1 cellular context compared by ENCODE assay signal in the genomic region with DNA sequence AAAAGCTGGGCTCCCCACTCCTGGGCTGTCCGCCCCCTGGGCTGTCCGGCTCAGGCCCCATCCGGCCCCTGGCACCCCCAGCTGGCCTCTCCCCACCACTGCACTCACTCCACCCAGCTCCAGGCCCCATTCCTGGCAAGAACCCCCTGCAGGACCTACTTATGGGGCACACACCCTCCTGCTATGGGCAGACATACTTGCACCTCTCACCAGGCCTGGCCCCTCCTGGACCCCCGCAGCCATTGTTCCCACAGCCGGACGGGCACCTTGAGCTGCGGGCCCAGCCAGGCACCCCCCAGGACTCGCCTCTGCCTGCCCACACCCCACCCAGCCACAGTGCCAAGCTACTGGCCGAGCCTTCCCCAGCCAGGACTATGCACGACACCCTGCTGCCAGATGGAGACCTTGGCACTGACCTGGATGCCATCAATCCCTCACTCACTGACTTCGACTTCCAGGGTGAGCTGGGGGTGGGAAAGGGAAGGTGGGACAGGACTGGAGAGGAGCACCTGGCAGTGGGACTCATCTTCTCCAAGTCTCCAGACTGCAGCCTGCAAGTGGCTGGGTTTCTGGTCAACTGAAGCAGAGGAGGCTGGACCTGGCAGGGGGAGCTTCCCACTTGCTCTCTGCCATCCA.
TF ChIP-seq lines count a peak whose summit lies in the region.

No MANE protein-coding gene starts in this region.

TF ChIP-seq in GM12878, 131 proteins besides CTCF, POLR2A, EP300 and RAD21:
- TF ChIP-seq, protein P1, sequence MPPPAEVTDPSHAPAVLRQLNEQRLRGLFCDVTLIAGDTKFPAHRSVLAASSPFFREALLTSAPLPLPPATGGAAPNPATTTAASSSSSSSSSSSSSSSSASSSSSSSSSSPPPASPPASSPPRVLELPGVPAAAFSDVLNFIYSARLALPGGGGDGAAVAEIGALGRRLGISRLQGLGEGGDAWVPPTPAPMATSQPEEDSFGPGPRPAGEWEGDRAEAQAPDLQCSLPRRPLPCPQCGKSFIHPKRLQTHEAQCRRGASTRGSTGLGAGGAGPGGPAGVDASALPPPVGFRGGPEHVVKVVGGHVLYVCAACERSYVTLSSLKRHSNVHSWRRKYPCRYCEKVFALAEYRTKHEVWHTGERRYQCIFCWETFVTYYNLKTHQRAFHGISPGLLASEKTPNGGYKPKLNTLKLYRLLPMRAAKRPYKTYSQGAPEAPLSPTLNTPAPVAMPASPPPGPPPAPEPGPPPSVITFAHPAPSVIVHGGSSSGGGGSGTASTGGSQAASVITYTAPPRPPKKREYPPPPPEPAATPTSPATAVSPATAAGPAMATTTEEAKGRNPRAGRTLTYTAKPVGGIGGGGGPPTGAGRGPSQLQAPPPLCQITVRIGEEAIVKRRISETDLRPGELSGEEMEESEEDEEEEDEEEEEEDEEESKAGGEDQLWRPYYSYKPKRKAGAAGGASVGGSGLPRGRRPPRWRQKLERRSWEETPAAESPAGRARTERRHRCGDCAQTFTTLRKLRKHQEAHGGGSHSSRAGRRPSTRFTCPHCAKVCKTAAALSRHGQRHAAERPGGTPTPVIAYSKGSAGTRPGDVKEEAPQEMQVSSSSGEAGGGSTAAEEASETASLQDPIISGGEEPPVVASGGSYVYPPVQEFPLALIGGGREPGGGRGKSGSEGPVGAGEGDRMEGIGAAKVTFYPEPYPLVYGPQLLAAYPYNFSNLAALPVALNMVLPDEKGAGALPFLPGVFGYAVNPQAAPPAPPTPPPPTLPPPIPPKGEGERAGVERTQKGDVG (CRISPR knock-in tag; IDR thresholded peaks at IDR 0.05), result no peak
- TF ChIP-seq, protein P2, sequence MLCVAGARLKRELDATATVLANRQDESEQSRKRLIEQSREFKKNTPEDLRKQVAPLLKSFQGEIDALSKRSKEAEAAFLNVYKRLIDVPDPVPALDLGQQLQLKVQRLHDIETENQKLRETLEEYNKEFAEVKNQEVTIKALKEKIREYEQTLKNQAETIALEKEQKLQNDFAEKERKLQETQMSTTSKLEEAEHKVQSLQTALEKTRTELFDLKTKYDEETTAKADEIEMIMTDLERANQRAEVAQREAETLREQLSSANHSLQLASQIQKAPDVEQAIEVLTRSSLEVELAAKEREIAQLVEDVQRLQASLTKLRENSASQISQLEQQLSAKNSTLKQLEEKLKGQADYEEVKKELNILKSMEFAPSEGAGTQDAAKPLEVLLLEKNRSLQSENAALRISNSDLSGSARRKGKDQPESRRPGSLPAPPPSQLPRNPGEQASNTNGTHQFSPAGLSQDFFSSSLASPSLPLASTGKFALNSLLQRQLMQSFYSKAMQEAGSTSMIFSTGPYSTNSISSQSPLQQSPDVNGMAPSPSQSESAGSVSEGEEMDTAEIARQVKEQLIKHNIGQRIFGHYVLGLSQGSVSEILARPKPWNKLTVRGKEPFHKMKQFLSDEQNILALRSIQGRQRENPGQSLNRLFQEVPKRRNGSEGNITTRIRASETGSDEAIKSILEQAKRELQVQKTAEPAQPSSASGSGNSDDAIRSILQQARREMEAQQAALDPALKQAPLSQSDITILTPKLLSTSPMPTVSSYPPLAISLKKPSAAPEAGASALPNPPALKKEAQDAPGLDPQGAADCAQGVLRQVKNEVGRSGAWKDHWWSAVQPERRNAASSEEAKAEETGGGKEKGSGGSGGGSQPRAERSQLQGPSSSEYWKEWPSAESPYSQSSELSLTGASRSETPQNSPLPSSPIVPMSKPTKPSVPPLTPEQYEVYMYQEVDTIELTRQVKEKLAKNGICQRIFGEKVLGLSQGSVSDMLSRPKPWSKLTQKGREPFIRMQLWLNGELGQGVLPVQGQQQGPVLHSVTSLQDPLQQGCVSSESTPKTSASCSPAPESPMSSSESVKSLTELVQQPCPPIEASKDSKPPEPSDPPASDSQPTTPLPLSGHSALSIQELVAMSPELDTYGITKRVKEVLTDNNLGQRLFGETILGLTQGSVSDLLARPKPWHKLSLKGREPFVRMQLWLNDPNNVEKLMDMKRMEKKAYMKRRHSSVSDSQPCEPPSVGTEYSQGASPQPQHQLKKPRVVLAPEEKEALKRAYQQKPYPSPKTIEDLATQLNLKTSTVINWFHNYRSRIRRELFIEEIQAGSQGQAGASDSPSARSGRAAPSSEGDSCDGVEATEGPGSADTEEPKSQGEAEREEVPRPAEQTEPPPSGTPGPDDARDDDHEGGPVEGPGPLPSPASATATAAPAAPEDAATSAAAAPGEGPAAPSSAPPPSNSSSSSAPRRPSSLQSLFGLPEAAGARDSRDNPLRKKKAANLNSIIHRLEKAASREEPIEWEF (IDR thresholded peaks at IDR 0.05; ENCODE audit: insufficient replicate concordance, low read depth, low read length), result no peak
- no peak for TF ChIP-seq SIX5 (IDR thresholded peaks at IDR 0.05; ENCODE audit: low read depth, low read length, severe bottlenecking)
- TF ChIP-seq BACH1 (IDR thresholded peaks at IDR 0.05; ENCODE audit: borderline replicate concordance), result no peak
- no peak for TF ChIP-seq CHD4 (IDR thresholded peaks at IDR 0.05)
- no peak for TF ChIP-seq SREBF2 (IDR thresholded peaks at IDR 0.05; ENCODE audit: low read length)
- TF ChIP-seq, protein P3, sequence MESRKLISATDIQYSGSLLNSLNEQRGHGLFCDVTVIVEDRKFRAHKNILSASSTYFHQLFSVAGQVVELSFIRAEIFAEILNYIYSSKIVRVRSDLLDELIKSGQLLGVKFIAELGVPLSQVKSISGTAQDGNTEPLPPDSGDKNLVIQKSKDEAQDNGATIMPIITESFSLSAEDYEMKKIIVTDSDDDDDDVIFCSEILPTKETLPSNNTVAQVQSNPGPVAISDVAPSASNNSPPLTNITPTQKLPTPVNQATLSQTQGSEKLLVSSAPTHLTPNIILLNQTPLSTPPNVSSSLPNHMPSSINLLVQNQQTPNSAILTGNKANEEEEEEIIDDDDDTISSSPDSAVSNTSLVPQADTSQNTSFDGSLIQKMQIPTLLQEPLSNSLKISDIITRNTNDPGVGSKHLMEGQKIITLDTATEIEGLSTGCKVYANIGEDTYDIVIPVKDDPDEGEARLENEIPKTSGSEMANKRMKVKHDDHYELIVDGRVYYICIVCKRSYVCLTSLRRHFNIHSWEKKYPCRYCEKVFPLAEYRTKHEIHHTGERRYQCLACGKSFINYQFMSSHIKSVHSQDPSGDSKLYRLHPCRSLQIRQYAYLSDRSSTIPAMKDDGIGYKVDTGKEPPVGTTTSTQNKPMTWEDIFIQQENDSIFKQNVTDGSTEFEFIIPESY (IDR thresholded peaks at IDR 0.05), result no peak
TF ChIP-seq in GM12878: peak in this region for 0.
